ENCODE assay signal across 28 cellular contexts in the genomic region with DNA sequence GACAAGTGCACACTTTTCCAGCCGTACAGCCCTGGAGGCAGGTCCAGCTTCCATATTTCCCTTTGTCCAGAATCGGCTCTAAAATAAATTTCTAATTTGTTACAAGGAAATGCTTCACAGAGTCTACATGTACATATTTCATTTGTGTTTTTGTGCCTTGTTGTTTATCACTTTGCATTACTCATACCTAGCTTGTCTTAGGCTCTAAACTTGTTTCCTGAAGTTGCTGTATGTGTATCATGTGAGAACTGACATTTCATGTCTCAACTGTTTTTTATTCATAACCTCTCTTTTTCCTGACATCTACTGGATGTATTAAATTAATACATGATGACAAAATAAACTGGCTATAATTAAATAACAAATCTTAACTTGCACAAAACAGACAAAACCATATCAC. TPM values are rescaled to one million over a fixed set of nuclear protein-coding genes. Genes with fewer than 3 reads are reported as not detected.
"Had no signal": no experiment of that assay in that cellular context is flagged by ENCODE, and none has a peak within 500 bp of the region (broad histone marks: within the 10 kb centered on the region; RNA-seq: fewer than 3 reads in every experiment).

No MANE protein-coding gene starts in this region.

- H3K9me3 ChIP-seq: adrenal gland, body of pancreas, esophagus squamous epithelium, lower lobe of right lung, ovary, psoas muscle, transverse colon had no signal

- ATAC-seq: activated CD4-positive, CD25-positive, alpha-beta regulatory T cell treated with anti-CD3 and anti-CD28 coated beads, Interleukin-2, amount 50 U/mL, for 24 hours; body of pancreas; left colon; psoas muscle had no signal

- H3K27me3 ChIP-seq: adrenal gland, body of pancreas, cardiac muscle cell, esophagus squamous epithelium, ovary, transverse colon had no signal

- DNase-seq: activated CD4-positive, alpha-beta memory T cell treated with anti-CD3 and anti-CD28 coated beads for 36 hours; activated CD4-positive, alpha-beta T cell treated with anti-CD3 and anti-CD28 coated beads for 48 hours; activated CD8-positive, alpha-beta memory T cell treated with anti-CD3 and anti-CD28 coated beads, Interleukin-2, amount 50 U/mL, for 4 hours; activated effector memory CD4-positive, alpha-beta T cell treated with anti-CD3 and anti-CD28 coated beads, Interleukin-2, amount 50 U/mL, for 16 hours; activated naive CD4-positive, alpha-beta T cell treated with anti-CD3 and anti-CD28 coated beads for 36 hours; activated naive CD8-positive, alpha-beta T cell treated with anti-CD3 and anti-CD28 coated beads for 36 hours; activated T-cell treated with anti-CD3 and anti-CD28 coated beads, Interleukin-2, amount 50 U/mL, for 1 hour; adrenal gland; aorta; body of pancreas; cortex of kidney; esophagus squamous epithelium; foreskin melanocyte; glutamatergic neuron; hippocampal formation; left colon; lower lobe of right lung; mesendoderm; ovary; psoas muscle; stimulated activated naive CD4-positive, alpha-beta T cell; transverse colon had no signal

- H3K4me1 Mint-ChIP-seq: activated naive CD8-positive, alpha-beta T cell treated with anti-CD3 and anti-CD28 coated beads for 36 hours had no signal

- H3K36me3 ChIP-seq: cardiac muscle cell, esophagus squamous epithelium, lower lobe of right lung, ovary, transverse colon had no signal

- H3K36me3 Mint-ChIP-seq: activated CD4-positive, alpha-beta memory T cell treated with anti-CD3 and anti-CD28 coated beads for 36 hours; activated naive CD8-positive, alpha-beta T cell treated with anti-CD3 and anti-CD28 coated beads for 36 hours had no signal

- H3K9me3 Mint-ChIP-seq: activated CD4-positive, alpha-beta memory T cell treated with anti-CD3 and anti-CD28 coated beads for 36 hours; activated naive CD4-positive, alpha-beta T cell treated with anti-CD3 and anti-CD28 coated beads for 36 hours; activated naive CD8-positive, alpha-beta T cell treated with anti-CD3 and anti-CD28 coated beads for 36 hours; activated T-helper 1 cell treated with anti-CD3 and anti-CD28 coated beads, Interleukin-12 subunit alpha, Interleukin-12 subunit beta, Interleukin-2, Interleukin-4 antibody, amounts not matched to agents 30 ng/mL and 10 ng/mL and 1 ng/mL, durations not matched to agents 14 hours and 24 hours and 36 hours; nephron had no signal

- H3K4me3 ChIP-seq: adrenal gland, body of pancreas, cardiac muscle cell, esophagus squamous epithelium, lower lobe of right lung, ovary, psoas muscle, transverse colon had no signal

- H3K27ac Mint-ChIP-seq: activated CD4-positive, alpha-beta memory T cell treated with anti-CD3 and anti-CD28 coated beads for 36 hours; activated naive CD4-positive, alpha-beta T cell treated with anti-CD3 and anti-CD28 coated beads for 36 hours; activated naive CD8-positive, alpha-beta T cell treated with anti-CD3 and anti-CD28 coated beads for 36 hours; activated T-helper 1 cell treated with anti-CD3 and anti-CD28 coated beads, Interleukin-12 subunit alpha, Interleukin-12 subunit beta, Interleukin-2, Interleukin-4 antibody, amounts not matched to agents 30 ng/mL and 10 ng/mL and 1 ng/mL, durations not matched to agents 14 hours and 24 hours and 36 hours; nephron had no signal

- H3K27ac ChIP-seq: adrenal gland, body of pancreas, cardiac muscle cell, lower lobe of right lung, ovary, psoas muscle, transverse colon had no signal

- H3K4me1 ChIP-seq: body of pancreas, esophagus squamous epithelium, lower lobe of right lung, psoas muscle, transverse colon had no signal

- H3K4me3 Mint-ChIP-seq: activated CD4-positive, alpha-beta memory T cell treated with anti-CD3 and anti-CD28 coated beads for 36 hours; activated naive CD4-positive, alpha-beta T cell treated with anti-CD3 and anti-CD28 coated beads for 36 hours; activated naive CD8-positive, alpha-beta T cell treated with anti-CD3 and anti-CD28 coated beads for 36 hours; activated T-helper 1 cell treated with anti-CD3 and anti-CD28 coated beads, Interleukin-12 subunit alpha, Interleukin-12 subunit beta, Interleukin-2, Interleukin-4 antibody, amounts not matched to agents 30 ng/mL and 10 ng/mL and 1 ng/mL, durations not matched to agents 14 hours and 24 hours and 36 hours; nephron had no signal

RNA-seq across cellular contexts. Expression of gene CYYR1, which starts 7.5 kb away (rescaled TPM):
- total RNA-seq: activated CD4-positive, alpha-beta memory T cell treated with anti-CD3 and anti-CD28 coated beads for 36 hours; activated CD8-positive, alpha-beta memory T cell treated with anti-CD3 and anti-CD28 coated beads for 36 hours; activated naive CD4-positive, alpha-beta T cell treated with anti-CD3 and anti-CD28 coated beads for 36 hours; activated naive CD8-positive, alpha-beta T cell treated with anti-CD3 and anti-CD28 coated beads for 36 hours; activated T-helper 1 cell treated with anti-CD3 and anti-CD28 coated beads, Interleukin-12 subunit alpha, Interleukin-12 subunit beta, Interleukin-2, Interleukin-4 antibody, amounts not matched to agents 30 ng/mL and 10 ng/mL and 1 ng/mL, durations not matched to agents 14 hours and 24 hours and 36 hours; T-helper 1 cell treated with Interleukin-12 subunit alpha and Interleukin-12 subunit beta and Interleukin-4 antibody, amounts not matched to agents 30 ng/mL and 1 ng/mL, for 36 hours had no signal
